10 cellular contexts compared by ENCODE assay signal in the genomic region with DNA sequence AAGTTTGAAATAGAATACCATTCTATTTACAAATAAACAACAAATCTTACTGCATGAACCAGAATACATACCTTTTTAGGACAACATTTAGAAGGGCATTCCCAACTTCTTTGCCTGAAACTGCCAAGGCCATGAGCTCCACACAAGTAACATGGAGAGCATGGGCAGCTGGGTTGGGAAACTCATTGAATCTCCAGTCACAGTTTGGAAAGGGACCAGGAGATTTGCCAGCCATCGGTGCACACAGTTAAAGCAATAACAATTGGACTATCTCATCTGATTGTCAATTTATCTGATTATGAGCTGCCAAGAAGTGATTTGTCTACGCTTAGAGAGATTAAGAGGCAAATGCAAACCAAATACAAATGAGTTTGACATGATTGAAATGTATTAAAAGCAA. TPM values are rescaled to one million over a fixed set of nuclear protein-coding genes. Genes with fewer than 3 reads are reported as not detected.
"Had no signal": no experiment of that assay in that cellular context is flagged by ENCODE, and none has a peak within 500 bp of the region (broad histone marks: within the 10 kb centered on the region; RNA-seq: fewer than 3 reads in every experiment).

No MANE protein-coding gene starts in this region.

- H3K27ac ChIP-seq: KMS-11 had no signal

- H3K4me3 ChIP-seq: GM23338 had no signal

- ATAC-seq: GM23338 had no signal

- DNase-seq: H9, HCEC 1CT, IMR-90, KBM-7 had no signal

- H2AFZ ChIP-seq: GM23338 had no signal

- FAIRE-seq: H1, H54, HTR-8/SVneo had no signal

- H3K9ac ChIP-seq: KMS-11 had no signal

- H3K4me2 ChIP-seq: GM23338, KMS-11 had no signal

RNA-seq across cellular contexts. Expression of gene ARG1, which starts 19.9 kb away (rescaled TPM):
- total RNA-seq: GM23338, H1, H9, HT-29, IMR-90 had no signal
- polyA plus RNA-seq: H1, IMR-90 had no signal

RNA-seq across cellular contexts. Expression of gene ENPP3, which starts 44.2 kb away (rescaled TPM):
- total RNA-seq: GM23338, H1, HT-29 had no signal
- polyA plus RNA-seq: GM23338 had no signal
